1 cellular context compared by ENCODE assay signal in the genomic region with DNA sequence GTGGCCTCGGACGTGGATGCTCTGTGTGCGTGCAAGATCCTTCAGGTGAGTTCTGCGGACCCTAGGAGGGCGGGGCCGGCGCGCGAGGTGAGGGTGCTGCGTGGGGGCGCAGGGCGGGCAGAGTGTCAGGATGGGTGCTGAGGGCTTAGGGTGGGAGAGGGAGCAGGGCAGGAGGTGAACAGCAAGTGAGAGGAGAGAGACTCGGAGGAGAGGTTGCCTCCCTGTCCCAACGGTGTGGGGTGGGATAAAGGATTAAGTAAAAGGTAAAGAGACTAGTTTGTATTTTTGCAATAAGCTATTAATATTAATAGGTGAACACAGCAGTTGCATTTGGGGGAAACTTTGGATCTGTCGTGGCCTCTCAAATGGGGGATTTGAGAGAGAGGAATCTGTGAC.
A peak's percentile ranks its signal among the peaks of the same experiment; 100 is the strongest.
TF ChIP-seq lines count a peak whose summit lies in the region.

No MANE protein-coding gene starts in this region.

TF ChIP-seq in HepG2, 621 proteins besides CTCF, POLR2A, EP300 and RAD21 (continued from another document):
- TF ChIP-seq, protein P1, sequence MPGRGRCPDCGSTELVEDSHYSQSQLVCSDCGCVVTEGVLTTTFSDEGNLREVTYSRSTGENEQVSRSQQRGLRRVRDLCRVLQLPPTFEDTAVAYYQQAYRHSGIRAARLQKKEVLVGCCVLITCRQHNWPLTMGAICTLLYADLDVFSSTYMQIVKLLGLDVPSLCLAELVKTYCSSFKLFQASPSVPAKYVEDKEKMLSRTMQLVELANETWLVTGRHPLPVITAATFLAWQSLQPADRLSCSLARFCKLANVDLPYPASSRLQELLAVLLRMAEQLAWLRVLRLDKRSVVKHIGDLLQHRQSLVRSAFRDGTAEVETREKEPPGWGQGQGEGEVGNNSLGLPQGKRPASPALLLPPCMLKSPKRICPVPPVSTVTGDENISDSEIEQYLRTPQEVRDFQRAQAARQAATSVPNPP (CRISPR knock-in tag; IDR thresholded peaks at IDR 0.05) = 0 out of 2 replicates have a peak, but pooled peaks have one; percentile 10
- no peak for TF ChIP-seq ZNF431 (CRISPR knock-in tag; IDR thresholded peaks at IDR 0.05; ENCODE audit: borderline replicate concordance, low read depth)
- TF ChIP-seq, protein P2, sequence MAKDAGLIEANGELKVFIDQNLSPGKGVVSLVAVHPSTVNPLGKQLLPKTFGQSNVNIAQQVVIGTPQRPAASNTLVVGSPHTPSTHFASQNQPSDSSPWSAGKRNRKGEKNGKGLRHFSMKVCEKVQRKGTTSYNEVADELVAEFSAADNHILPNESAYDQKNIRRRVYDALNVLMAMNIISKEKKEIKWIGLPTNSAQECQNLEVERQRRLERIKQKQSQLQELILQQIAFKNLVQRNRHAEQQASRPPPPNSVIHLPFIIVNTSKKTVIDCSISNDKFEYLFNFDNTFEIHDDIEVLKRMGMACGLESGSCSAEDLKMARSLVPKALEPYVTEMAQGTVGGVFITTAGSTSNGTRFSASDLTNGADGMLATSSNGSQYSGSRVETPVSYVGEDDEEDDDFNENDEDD (CRISPR knock-in tag; IDR thresholded peaks at IDR 0.05; ENCODE audit: borderline replicate concordance) = no peak
- no peak for TF ChIP-seq JUND (CRISPR knock-in tag; IDR thresholded peaks at IDR 0.05)
- TF ChIP-seq, protein P3, sequence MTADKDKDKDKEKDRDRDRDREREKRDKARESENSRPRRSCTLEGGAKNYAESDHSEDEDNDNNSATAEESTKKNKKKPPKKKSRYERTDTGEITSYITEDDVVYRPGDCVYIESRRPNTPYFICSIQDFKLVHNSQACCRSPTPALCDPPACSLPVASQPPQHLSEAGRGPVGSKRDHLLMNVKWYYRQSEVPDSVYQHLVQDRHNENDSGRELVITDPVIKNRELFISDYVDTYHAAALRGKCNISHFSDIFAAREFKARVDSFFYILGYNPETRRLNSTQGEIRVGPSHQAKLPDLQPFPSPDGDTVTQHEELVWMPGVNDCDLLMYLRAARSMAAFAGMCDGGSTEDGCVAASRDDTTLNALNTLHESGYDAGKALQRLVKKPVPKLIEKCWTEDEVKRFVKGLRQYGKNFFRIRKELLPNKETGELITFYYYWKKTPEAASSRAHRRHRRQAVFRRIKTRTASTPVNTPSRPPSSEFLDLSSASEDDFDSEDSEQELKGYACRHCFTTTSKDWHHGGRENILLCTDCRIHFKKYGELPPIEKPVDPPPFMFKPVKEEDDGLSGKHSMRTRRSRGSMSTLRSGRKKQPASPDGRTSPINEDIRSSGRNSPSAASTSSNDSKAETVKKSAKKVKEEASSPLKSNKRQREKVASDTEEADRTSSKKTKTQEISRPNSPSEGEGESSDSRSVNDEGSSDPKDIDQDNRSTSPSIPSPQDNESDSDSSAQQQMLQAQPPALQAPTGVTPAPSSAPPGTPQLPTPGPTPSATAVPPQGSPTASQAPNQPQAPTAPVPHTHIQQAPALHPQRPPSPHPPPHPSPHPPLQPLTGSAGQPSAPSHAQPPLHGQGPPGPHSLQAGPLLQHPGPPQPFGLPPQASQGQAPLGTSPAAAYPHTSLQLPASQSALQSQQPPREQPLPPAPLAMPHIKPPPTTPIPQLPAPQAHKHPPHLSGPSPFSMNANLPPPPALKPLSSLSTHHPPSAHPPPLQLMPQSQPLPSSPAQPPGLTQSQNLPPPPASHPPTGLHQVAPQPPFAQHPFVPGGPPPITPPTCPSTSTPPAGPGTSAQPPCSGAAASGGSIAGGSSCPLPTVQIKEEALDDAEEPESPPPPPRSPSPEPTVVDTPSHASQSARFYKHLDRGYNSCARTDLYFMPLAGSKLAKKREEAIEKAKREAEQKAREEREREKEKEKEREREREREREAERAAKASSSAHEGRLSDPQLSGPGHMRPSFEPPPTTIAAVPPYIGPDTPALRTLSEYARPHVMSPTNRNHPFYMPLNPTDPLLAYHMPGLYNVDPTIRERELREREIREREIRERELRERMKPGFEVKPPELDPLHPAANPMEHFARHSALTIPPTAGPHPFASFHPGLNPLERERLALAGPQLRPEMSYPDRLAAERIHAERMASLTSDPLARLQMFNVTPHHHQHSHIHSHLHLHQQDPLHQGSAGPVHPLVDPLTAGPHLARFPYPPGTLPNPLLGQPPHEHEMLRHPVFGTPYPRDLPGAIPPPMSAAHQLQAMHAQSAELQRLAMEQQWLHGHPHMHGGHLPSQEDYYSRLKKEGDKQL (CRISPR knock-in tag; IDR thresholded peaks at IDR 0.05; ENCODE audit: low read depth) = no peak
- TF ChIP-seq NRL (CRISPR knock-in tag; IDR thresholded peaks at IDR 0.05; ENCODE audit: borderline replicate concordance) = no peak
TF ChIP-seq in HepG2: peak in this region for 12.
